ENCODE assay signal across 12 cellular contexts in the genomic region with DNA sequence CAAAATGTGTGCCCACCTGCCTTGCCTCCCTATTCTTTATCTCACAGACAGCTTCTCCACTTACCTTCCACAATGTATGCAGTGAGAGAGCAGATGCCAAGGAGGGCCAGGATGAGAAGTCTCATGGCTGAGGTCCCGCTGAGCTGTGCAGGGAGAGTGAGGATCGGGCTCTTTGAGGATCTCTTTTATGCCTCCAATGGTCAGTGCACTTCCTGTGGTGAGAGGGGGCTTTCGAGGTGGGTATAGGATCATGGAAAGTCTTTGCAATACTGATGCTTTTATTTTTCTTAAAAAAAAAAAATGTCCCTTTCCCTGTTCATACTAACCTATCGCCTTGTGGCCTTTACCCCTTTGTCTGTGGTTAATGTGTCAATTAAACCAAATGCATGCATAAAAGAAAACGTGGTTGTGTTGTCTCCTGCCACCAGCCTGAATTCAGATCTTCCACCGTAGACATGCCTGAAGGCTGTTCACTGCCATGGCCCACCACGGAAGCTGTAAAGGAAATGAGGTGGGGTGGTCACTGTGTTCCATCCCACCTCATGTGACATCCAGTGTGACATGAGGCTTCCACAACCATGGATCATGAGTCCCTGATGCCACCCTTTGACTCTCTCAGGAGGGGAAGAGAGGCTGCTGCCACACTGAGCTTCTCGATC. TPM values are rescaled to one million over a fixed set of nuclear protein-coding genes. Genes with fewer than 3 reads are reported as not detected.
"Had no signal": no experiment of that assay in that cellular context is flagged by ENCODE, and none has a peak within 500 bp of the region (broad histone marks: within the 10 kb centered on the region; RNA-seq: fewer than 3 reads in every experiment).

A gene with protein sequence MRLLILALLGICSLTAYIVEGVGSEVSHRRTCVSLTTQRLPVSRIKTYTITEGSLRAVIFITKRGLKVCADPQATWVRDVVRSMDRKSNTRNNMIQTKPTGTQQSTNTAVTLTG (minus strand): TSS at position 158 of the 659 bp plus-strand sequence. CDS start 33 bp downstream, at position 125.

RNA-seq across cellular contexts. Expression of the gene that starts here (rescaled TPM):
- total RNA-seq: activated naive CD4-positive, alpha-beta T cell treated with anti-CD3 and anti-CD28 coated beads for 36 hours; bronchial epithelial cell; dermis blood vessel endothelial cell; glomerular endothelial cell; left lobe of liver; progenitor cell of endocrine pancreas; renal cortical epithelial cell; skeletal muscle tissue; suprapubic skin; ureter had no signal
- polyA plus RNA-seq: adipose tissue, neural cell had no signal
